Comparison of ENCODE assay signal across 22 cellular contexts in genomic region chr9:114051706-114052105, GRCh38. TPM values are rescaled to one million over a fixed set of nuclear protein-coding genes. Genes with fewer than 3 reads are reported as not detected.
"Had no signal": no experiment of that assay in that cellular context is flagged by ENCODE, and none has a peak within 500 bp of the region (broad histone marks: within the 10 kb centered on the region; RNA-seq: fewer than 3 reads in every experiment).

No MANE protein-coding gene starts in this region.

- H3K9me3 ChIP-seq: breast epithelium, Peyer's patch, SJCRH30, SK-N-SH had no signal

- H3K27me3 ChIP-seq: breast epithelium, Peyer's patch, SJCRH30 had no signal

- H3K4me1 ChIP-seq: breast epithelium, Peyer's patch, SJCRH30 had no signal

- H3K4me2 ChIP-seq: SK-N-SH had no signal

- DNase-seq: activated CD4-positive, alpha-beta T cell treated with anti-CD3 and anti-CD28 coated beads for 36 hours; activated gamma-delta T cell treated with Interleukin-2 at 50 U/mL for 16 hours; activated naive CD4-positive, alpha-beta T cell treated with anti-CD3 and anti-CD28 coated beads, Interleukin-2, amount 10 ng/mL, durations not matched to agents 7 days and 5 days; activated naive CD8-positive, alpha-beta T cell treated with anti-CD3 and anti-CD28 coated beads for 36 hours; activated T-cell treated with anti-CD3 and anti-CD28 coated beads for 4 hours; activated T-cell treated with anti-CD3 and anti-CD28 coated beads, Interleukin-2, amount 50 U/mL, for 72 hours; Kasumi-1; NCI-H1048; NCI-H146; NCI-H187 treated with DMSO at 0.1 percent for 48 hours; NCI-H2081 treated with DMSO at 0.1 percent for 48 hours; NCI-H446; NCI-H524; Right ventricle myocardium superior; SJCRH30; SK-N-SH; T-helper 1 cell; WERI-Rb-1 had no signal

- H3K36me3 ChIP-seq: breast epithelium, WERI-Rb-1 had no signal

- H3K9ac ChIP-seq: SK-N-SH had no signal

- H3K4me3 ChIP-seq: breast epithelium, K562, Peyer's patch, SJCRH30 had no signal

- H3K27ac ChIP-seq: breast epithelium, Peyer's patch, RWPE1, SJCRH30, WERI-Rb-1 had no signal

RNA-seq across cellular contexts. Expression of gene AMBP, which starts 26.4 kb away (rescaled TPM):
- polyA plus RNA-seq: K562 had no signal

RNA-seq across cellular contexts. Expression of gene KIF12, which starts 47.4 kb away (rescaled TPM):
- polyA plus RNA-seq: K562 had no signal
